In genomic region chr2:121003391-121003790, GRCh38 we compare ENCODE assay signal across 24 cellular contexts.
"Had no signal": no experiment of that assay in that cellular context is flagged by ENCODE, and none has a peak within 500 bp of the region (broad histone marks: within the 10 kb centered on the region; RNA-seq: fewer than 3 reads in every experiment).

No MANE protein-coding gene starts in this region.

- H3K27ac Mint-ChIP-seq: mesothelial cell of epicardium, naive B cell had no signal

- FAIRE-seq: colon, endothelial cell of umbilical vein, frontal cortex, islet of Langerhans, keratinocyte had no signal

- H3K27me3 ChIP-seq: esophagus muscularis mucosa, gastroesophageal sphincter had no signal

- H3K9me3 ChIP-seq: esophagus muscularis mucosa, gastroesophageal sphincter, heart right ventricle, left lung, lower lobe of right lung, mucosa of descending colon had no signal

- DNase-seq: dermis blood vessel endothelial cell; dorsolateral prefrontal cortex; effector CD4-positive, alpha-beta T cell; effector memory CD4-positive, alpha-beta T cell; foreskin keratinocyte; head of caudate nucleus; heart right ventricle; hippocampal formation; left cardiac atrium; left lung; left ventricle myocardium superior; lower lobe of right lung; mesenchymal stem cell; mucosa of descending colon; naive B cell had no signal

- ATAC-seq: foreskin keratinocyte, gastroesophageal sphincter, heart right ventricle, left cardiac atrium, left lung, left ventricle myocardium superior, lower lobe of right lung, mucosa of descending colon had no signal

- H3K36me3 Mint-ChIP-seq: mesothelial cell of epicardium, naive B cell had no signal

- H3K27ac ChIP-seq: coronary artery, dorsolateral prefrontal cortex, esophagus muscularis mucosa, foreskin keratinocyte, gastroesophageal sphincter, heart right ventricle, left lung, lower lobe of right lung had no signal

- H3K4me1 ChIP-seq: esophagus muscularis mucosa, foreskin keratinocyte, gastroesophageal sphincter, heart right ventricle, left lung, lower lobe of right lung had no signal

- H3K36me3 ChIP-seq: esophagus muscularis mucosa, gastroesophageal sphincter, heart right ventricle, left lung, lower lobe of right lung had no signal

- H3K4me3 ChIP-seq: coronary artery, dorsolateral prefrontal cortex, esophagus muscularis mucosa, gastroesophageal sphincter, heart right ventricle, left lung, lower lobe of right lung, mucosa of descending colon had no signal
